ENCODE assay signal across 29 cellular contexts in the genomic region with DNA sequence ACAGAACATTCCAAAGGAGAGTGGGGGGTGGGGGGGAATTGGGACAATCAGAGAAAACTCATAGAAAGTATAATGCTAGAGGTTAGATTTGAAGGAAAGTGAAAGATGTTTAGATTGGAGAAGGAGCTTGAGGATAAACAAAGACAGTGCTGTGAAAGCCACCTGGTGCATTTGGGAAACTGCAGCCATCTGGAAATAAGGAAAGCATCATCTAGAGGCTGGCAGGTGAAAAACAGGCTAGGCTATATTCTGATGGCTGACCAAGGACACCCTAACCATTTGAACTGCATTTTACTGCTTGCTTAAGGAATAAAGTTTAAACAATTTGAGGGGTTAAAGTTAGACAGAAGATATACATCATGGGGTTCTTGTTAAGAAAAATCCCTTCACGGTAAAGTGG.
"Had no signal": no experiment of that assay in that cellular context is flagged by ENCODE, and none has a peak within 500 bp of the region (broad histone marks: within the 10 kb centered on the region; RNA-seq: fewer than 3 reads in every experiment).

No MANE protein-coding gene starts in this region.

- H3K36me3 Mint-ChIP-seq: activated naive CD8-positive, alpha-beta T cell; memory B cell; naive thymus-derived CD8-positive, alpha-beta T cell; stimulated activated effector memory CD8-positive, alpha-beta T cell treated with anti-CD3 and anti-CD28 coated beads, Interleukin-12 subunit alpha, Interleukin-12 subunit beta, amount 100 ng/mL, for 72 hours had no signal

- H3K27me3 Mint-ChIP-seq: activated B cell treated with CpG ODN at 0.5 μM for 24 hours; activated naive CD8-positive, alpha-beta T cell; memory B cell; stimulated activated naive CD8-positive, alpha-beta T cell treated with anti-CD3 and anti-CD28 coated beads, Interleukin-15, Interleukin-2, amounts not matched to agents 100 ng/mL and 50 ng/mL, for 24 hours had no signal

- H3K9me3 ChIP-seq: body of pancreas, colonic mucosa, gastroesophageal sphincter, pancreas, prostate gland, thoracic aorta, upper lobe of left lung, vagina had no signal

- H3K9me3 Mint-ChIP-seq: activated B cell treated with CpG ODN at 0.5 μM for 24 hours; memory B cell; neural crest cell; stimulated activated effector memory CD8-positive, alpha-beta T cell treated with anti-CD3 and anti-CD28 coated beads, Interleukin-12 subunit alpha, Interleukin-12 subunit beta, amount 100 ng/mL, for 72 hours; stimulated activated naive CD8-positive, alpha-beta T cell treated with anti-CD3 and anti-CD28 coated beads, Interleukin-15, Interleukin-2, amounts not matched to agents 100 ng/mL and 50 ng/mL, for 24 hours had no signal

- H3K27me3 ChIP-seq: body of pancreas, colonic mucosa, gastroesophageal sphincter, hepatocyte, pancreas, upper lobe of left lung, vagina had no signal

- H3K4me1 ChIP-seq: body of pancreas, colonic mucosa, pancreas, prostate gland, upper lobe of left lung, vagina had no signal

- H2AFZ ChIP-seq: hepatocyte had no signal

- H3K4me1 Mint-ChIP-seq: memory B cell; naive thymus-derived CD8-positive, alpha-beta T cell; stimulated activated effector memory CD8-positive, alpha-beta T cell treated with anti-CD3 and anti-CD28 coated beads, Interleukin-12 subunit alpha, Interleukin-12 subunit beta, amount 100 ng/mL, for 72 hours had no signal

- H3K27ac ChIP-seq: body of pancreas, colonic mucosa, gastroesophageal sphincter, hepatocyte, pancreas, prostate gland, upper lobe of left lung, vagina had no signal

- H3K4me3 Mint-ChIP-seq: activated B cell treated with CpG ODN at 0.5 μM for 24 hours; activated naive CD8-positive, alpha-beta T cell; activated T-cell treated with anti-CD3 and anti-CD28 coated beads, Interleukin-2, amount 50 U/mL, for 72 hours; memory B cell; naive thymus-derived CD8-positive, alpha-beta T cell; neural crest cell; stimulated activated effector memory CD8-positive, alpha-beta T cell treated with anti-CD3 and anti-CD28 coated beads, Interleukin-12 subunit alpha, Interleukin-12 subunit beta, amount 100 ng/mL, for 72 hours; stimulated activated naive CD8-positive, alpha-beta T cell treated with anti-CD3 and anti-CD28 coated beads, Interleukin-15, Interleukin-2, amounts not matched to agents 100 ng/mL and 50 ng/mL, for 24 hours had no signal

- H3K4me3 ChIP-seq: body of pancreas, colonic mucosa, gastroesophageal sphincter, hepatocyte, pancreas, prostate gland, thoracic aorta, upper lobe of left lung, vagina had no signal

- H3K27ac Mint-ChIP-seq: activated B cell treated with CpG ODN at 0.5 μM for 24 hours; activated naive CD8-positive, alpha-beta T cell; activated T-cell treated with anti-CD3 and anti-CD28 coated beads, Interleukin-2, amount 50 U/mL, for 72 hours; memory B cell; naive thymus-derived CD8-positive, alpha-beta T cell; stimulated activated effector memory CD8-positive, alpha-beta T cell treated with anti-CD3 and anti-CD28 coated beads, Interleukin-12 subunit alpha, Interleukin-12 subunit beta, amount 100 ng/mL, for 72 hours; stimulated activated naive CD8-positive, alpha-beta T cell treated with anti-CD3 and anti-CD28 coated beads, Interleukin-15, Interleukin-2, amounts not matched to agents 100 ng/mL and 50 ng/mL, for 24 hours had no signal

- DNase-seq: activated B cell treated with CpG ODN at 0.5 μM for 24 hours; activated CD4-positive, alpha-beta T cell treated with anti-CD3 and anti-CD28 coated beads, Interleukin-2, amount 50 U/mL, for 1 hour; activated naive CD4-positive, alpha-beta T cell; activated T-cell treated with anti-CD3 and anti-CD28 coated beads for 4 hours; activated T-cell treated with anti-CD3 and anti-CD28 coated beads, Interleukin-2, amount 50 U/mL, for 72 hours; aorta; body of pancreas; colonic mucosa; effector CD8-positive, alpha-beta T cell; erythroblast; naive thymus-derived CD8-positive, alpha-beta T cell; nucleus accumbens; pancreas; retina; small intestine; stimulated activated CD4-positive, alpha-beta T cell treated with anti-CD3 and anti-CD28 coated beads, Interleukin-4, amount 100 ng/mL, for 24 hours; T-helper 2 cell; upper lobe of left lung had no signal

- H3K79me2 ChIP-seq: hepatocyte had no signal

- H3K4me2 ChIP-seq: hepatocyte had no signal

- ATAC-seq: activated T-cell treated with anti-CD3 and anti-CD28 coated beads, Interleukin-2, amount 50 U/mL, for 72 hours; body of pancreas; gastroesophageal sphincter; naive thymus-derived CD8-positive, alpha-beta T cell; pancreas; sciatic nerve; stimulated activated effector memory CD8-positive, alpha-beta T cell treated with anti-CD3 and anti-CD28 coated beads, Interleukin-12 subunit alpha, Interleukin-12 subunit beta, amount 100 ng/mL, for 72 hours had no signal

- H3K36me3 ChIP-seq: colonic mucosa, gastroesophageal sphincter, pancreas, prostate gland, thoracic aorta, upper lobe of left lung, vagina had no signal
